15 cellular contexts compared by ENCODE assay signal in the genomic region with DNA sequence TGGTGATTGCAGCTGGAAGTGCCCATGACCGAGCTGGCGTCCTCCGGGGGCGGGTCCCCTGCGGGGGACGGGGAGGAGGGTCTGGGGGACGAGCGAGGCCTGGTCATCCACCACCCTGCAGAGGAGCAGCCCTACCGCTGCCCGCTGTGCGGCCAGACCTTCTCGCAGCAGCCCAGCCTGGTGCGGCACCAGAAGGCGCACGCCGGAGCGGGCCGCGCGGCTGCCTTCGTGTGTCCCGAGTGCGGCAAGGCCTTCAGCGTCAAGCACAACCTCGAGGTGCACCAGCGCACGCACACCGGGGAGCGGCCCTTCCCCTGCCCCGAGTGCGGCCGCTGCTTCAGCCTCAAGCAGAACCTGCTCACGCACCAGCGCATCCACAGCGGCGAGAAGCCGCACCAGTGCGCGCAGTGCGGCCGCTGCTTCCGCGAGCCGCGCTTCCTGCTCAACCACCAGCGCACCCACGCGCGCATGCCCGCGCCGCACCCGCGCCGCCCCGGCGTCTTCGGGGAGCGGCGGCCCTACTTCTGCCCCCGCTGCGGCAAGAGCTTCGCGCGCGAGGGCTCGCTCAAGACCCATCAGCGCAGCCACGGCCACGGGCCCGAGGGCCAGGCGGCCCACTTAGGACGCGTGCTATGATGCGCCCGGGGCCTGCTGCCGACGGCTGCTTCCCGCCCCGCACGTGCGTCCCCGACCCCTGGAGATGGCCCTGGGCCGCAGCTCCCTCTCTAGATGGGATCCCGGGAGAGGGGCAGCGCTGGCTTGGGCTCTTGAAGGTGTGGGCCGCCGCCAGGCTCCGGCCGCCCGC. TPM values are rescaled to one million over a fixed set of nuclear protein-coding genes. Genes with fewer than 3 reads are reported as not detected.
A peak's percentile ranks its signal among the peaks of the same experiment; 100 is the strongest.
DNase-seq lines count a peak whose midpoint lies in the region; ATAC-seq, FAIRE-seq and TF ChIP-seq lines count a peak whose summit lies in the region.
"Had no signal": no experiment of that assay in that cellular context is flagged by ENCODE, and none has a peak within 500 bp of the region (broad histone marks: within the 10 kb centered on the region; RNA-seq: fewer than 3 reads in every experiment).

No MANE protein-coding gene starts in this region.

- H3K9me3 ChIP-seq in WERI-Rb-1 (ENCODE audit: severe bottlenecking) (no peaks in the 10 kb centered on the region), HepG2 (ENCODE audit: low read length) (no peaks in the 10 kb centered on the region), suprapubic skin (no peaks in the 10 kb centered on the region)
- H3K9me3 ChIP-seq: BE2C, lower lobe of right lung had no signal

- peaks cover 47% of the 10 kb centered on the region for H3K4me1 ChIP-seq in HepG2 (ENCODE audit: insufficient read depth, low read length)
- H3K4me1 ChIP-seq in suprapubic skin = peaks cover 38% of the 10 kb centered on the region
- H3K4me1 ChIP-seq: BE2C had no signal

- no peak overlapping the region for H3K9ac ChIP-seq in HepG2 (ENCODE audit: insufficient read depth, low read depth, low read length)
- H3K9ac ChIP-seq: neural progenitor cell had no signal

- BruUV-seq in HepG2 (replicated peaks; lab: Mats Ljungman, UMichigan) = no TSS peak

- H3K4me3 ChIP-seq in H7 (ENCODE audit: insufficient read depth, low read depth, low read length) = no peak overlapping the region
- no peak overlapping the region for H3K4me3 ChIP-seq in WERI-Rb-1 (ENCODE audit: low read depth, low read length)
- H3K4me3 ChIP-seq in HepG2 (replicated peaks in 1 of 3; ENCODE audit: insufficient read depth in 1 of 3, low read depth in 2 of 3, low read length in 3 of 3) = no peak overlapping the region
- H3K4me3 ChIP-seq in suprapubic skin = no peak overlapping the region
- H3K4me3 ChIP-seq: lower lobe of right lung, neural progenitor cell had no signal

- DNase-seq in H7 (peak; percentile 69), WERI-Rb-1 (no peak), HepG2 (ENCODE audit: low spot score) (no peak), suprapubic skin (ENCODE audit: low spot score in 2 of 2) (peak; percentile 68 to 76), NCI-H1417 (lab: John Stamatoyannopoulos, UW) (no peak), GM19238 (ENCODE audit: insufficient read length, low spot score) (no peak)
- DNase-seq: BE2C, cerebellar nuclear complex, DMS79, foreskin fibroblast, lower lobe of right lung, NCI-H2081, NCI-H524 treated with DMSO at 0.1 percent for 48 hours had no signal

- H3K27ac ChIP-seq in WERI-Rb-1 (peak overlapping the region; percentile 94), HepG2 (ENCODE audit: extremely low read length, insufficient read depth, low read length) (no peak overlapping the region), suprapubic skin (no peak overlapping the region)
- H3K27ac ChIP-seq: neural progenitor cell had no signal

- 98% methylated on average over 55 of the region's 91 CpGs for WGBS in HepG2 (ENCODE audit: low lambda C conversion rate)
- WGBS in suprapubic skin = 95% methylated on average over 63 of the region's 91 CpGs

- TF ChIP-seq CTCF in WERI-Rb-1 (IDR thresholded peaks at IDR 0.05; ENCODE audit: low read depth, low read length) = no peak
- TF ChIP-seq CTCF in HepG2 (CRISPR knock-in tag; IDR thresholded peaks at IDR 0.05) = no peak
- no peak for TF ChIP-seq CTCF in suprapubic skin (IDR thresholded peaks at IDR 0.05)

- H3K36me3 ChIP-seq in H7 (replicated peaks; ENCODE audit: control insufficient read depth, insufficient read depth, low read length) (peaks cover 7% of the 10 kb centered on the region), WERI-Rb-1 (peaks cover 15% of the 10 kb centered on the region), HepG2 (replicated peaks in 1 of 2; ENCODE audit: control insufficient read depth in 1 of 2, insufficient read depth in 2 of 2, low read length in 2 of 2) (no peaks in the 10 kb centered on the region), suprapubic skin (peaks cover 23% of the 10 kb centered on the region)
- H3K36me3 ChIP-seq: BE2C, neural progenitor cell had no signal

- no peak for TF ChIP-seq POLR2A in HepG2 (IDR thresholded peaks at IDR 0.05; ENCODE audit: insufficient read depth in 1 of 2, low read depth in 2 of 2, low read length in 2 of 2)
- no peak for TF ChIP-seq POLR2A in suprapubic skin (IDR thresholded peaks at IDR 0.05)

- TF ChIP-seq EP300 in HepG2 (IDR thresholded peaks at IDR 0.05; ENCODE audit: low read depth in 2 of 2, low read length in 2 of 2) (no peak), HepG2 (CRISPR knock-in tag; IDR thresholded peaks at IDR 0.05; ENCODE audit: borderline replicate concordance) (no peak), suprapubic skin (IDR thresholded peaks at IDR 0.05) (no peak)

- CTCF ChIA-PET in HepG2 (lab: Yijun Ruan, JAX; ENCODE audit: low intra/inter-chr PET ratio, low total read pairs) = no interaction called here

- H3K79me2 ChIP-seq in HepG2 (ENCODE audit: insufficient read depth, low read length) = no peaks in the 10 kb centered on the region

- no peak overlapping the region for H2AFZ ChIP-seq in HepG2 (ENCODE audit: low read length)
- H2AFZ ChIP-seq: neural progenitor cell had no signal

- H4K20me1 ChIP-seq in HepG2 (ENCODE audit: insufficient read depth, low read length) = no peaks in the 10 kb centered on the region

- no peak for ATAC-seq in HepG2
- ATAC-seq in HG03108 (IDR thresholded peaks at IDR 0.05; ENCODE audit: unreplicated experiment) = no peak
- ATAC-seq: lower lobe of right lung had no signal

- in situ Hi-C loops in HepG2 (cut with HindIII; ENCODE audit: extremely low pct_ligation_motif_present, low pct_unique_long_range_greater_than_20kb) = no loop called here

- no peak for TF ChIP-seq RAD21 in HepG2 (CRISPR knock-in tag; IDR thresholded peaks at IDR 0.05)

- FAIRE-seq in HepG2 (lab: Jason Lieb, UNC) = no peak

- intact Hi-C loops in HepG2 (cut with micrococcal nuclease; ENCODE audit: unreplicated experiment) = loop anchor here (2.0 kb wide), 1 partner anchor 13 kb away; no protein-coding TSS in a partner anchor

- POLR2A ChIA-PET in HepG2 (lab: Yijun Ruan, JAX) = interaction anchor here (1.0 to 8.8 kb wide), 10 partner anchors 7 to 680 kb away, joined by 3 to 181 read pairs (median 17); a partner anchor contains a TSS

- no peak overlapping the region for H3K4me2 ChIP-seq in HepG2 (ENCODE audit: low read depth, low read length)
- H3K4me2 ChIP-seq: neural progenitor cell had no signal

- H3K27me3 ChIP-seq in H7 (ENCODE audit: control insufficient read depth, insufficient read depth, low read length) = no peaks in the 10 kb centered on the region
- H3K27me3 ChIP-seq in WERI-Rb-1 (ENCODE audit: insufficient read depth, low read depth, severe bottlenecking) = no peaks in the 10 kb centered on the region
- no peaks in the 10 kb centered on the region for H3K27me3 ChIP-seq in HepG2 (ENCODE audit: control insufficient read depth in 1 of 2, insufficient read depth in 2 of 2, low read length in 2 of 2)
- no peaks in the 10 kb centered on the region for H3K27me3 ChIP-seq in suprapubic skin
- H3K27me3 ChIP-seq: BE2C, neural progenitor cell had no signal

RNA-seq across cellular contexts. Expression of a gene that starts 28.7 kb away (rescaled TPM):
- 44.2 and 56.7 TPM in 2 replicates for total RNA-seq in H7 (2014; rRNA removed; shearing (Covaris generic))
- 3.1 and 4.5 TPM in 2 replicates for total RNA-seq in HepG2 (2016; rRNA removed; fragmentation: Illumina TruSeq; extraction: Trizol)
- total RNA-seq in HepG2 (2016; cell fraction: cytosol; rRNA removed; fragmentation: Illumina TruSeq; extraction: Trizol; ENCODE audit: low read depth) = 0.71 TPM in 2 replicates
- 3.6 and 3.8 TPM in 2 replicates for total RNA-seq in HepG2 (2016; cell fraction: insoluble cytoplasmic fraction; rRNA removed; fragmentation: Illumina TruSeq; extraction: Trizol)
- 1.9 and 2.5 TPM in 2 replicates for total RNA-seq in HepG2 (2016; cell fraction: membrane; rRNA removed; fragmentation: Illumina TruSeq; extraction: Trizol)
- 1.8 and 3.2 TPM in 2 replicates for total RNA-seq in HepG2 (2016; cell fraction: nucleus; rRNA removed; fragmentation: Illumina TruSeq; extraction: Trizol)
- polyA plus RNA-seq in HepG2 (2011; rRNA removed) = 3.2 and 3.8 TPM in 2 replicates
- polyA plus RNA-seq in HepG2 (2011; cell fraction: cytosol; rRNA removed) = 2.6 and 4.5 TPM in 2 replicates
- polyA plus RNA-seq in HepG2 (2011; cell fraction: nucleus; rRNA removed) = 5.8 and 5.9 TPM in 2 replicates
- polyA plus RNA-seq in HepG2 (2012) = 2.1 and 3.1 TPM in 2 replicates
- 0.67 and 0.68 TPM in 2 replicates for polyA plus RNA-seq in HepG2 (2016; cell fraction: cytosol; fragmentation: Illumina TruSeq; extraction: Trizol; ENCODE audit: low read depth)
- polyA plus RNA-seq in HepG2 (2016; cell fraction: insoluble cytoplasmic fraction; fragmentation: Illumina TruSeq; extraction: Trizol; ENCODE audit: low read depth) = 3.7 and 4.2 TPM in 2 replicates
- 1.2 and 1.8 TPM in 2 replicates for polyA plus RNA-seq in HepG2 (2016; cell fraction: membrane; fragmentation: Illumina TruSeq; extraction: Trizol; ENCODE audit: low read depth)
- 5.2 and 9.1 TPM in 2 replicates for polyA plus RNA-seq in HepG2 (2016; cell fraction: nucleus; fragmentation: Illumina TruSeq; extraction: Trizol; ENCODE audit: insufficient read depth, low read depth)
- 0.37 and 3.7 TPM in 2 replicates for polyA minus RNA-seq in HepG2 (2011; rRNA and poly(A)+ RNA removed; ENCODE audit: low replicate concordance)
- polyA minus RNA-seq in HepG2 (2011; cell fraction: cytosol; rRNA and poly(A)+ RNA removed) = 2.5 and 3.9 TPM in 2 replicates
- 1.8 and 2.4 TPM in 2 replicates for polyA minus RNA-seq in HepG2 (2011; cell fraction: nucleus; rRNA and poly(A)+ RNA removed)
- total RNA-seq in suprapubic skin = 1 to 10 TPM; 1.6 to 3.9 (median 2.6) TPM

RNA-seq across cellular contexts. Expression of a gene that starts 39.2 kb away (rescaled TPM):
- 149 and 155 TPM in 2 replicates for total RNA-seq in H7 (2014; rRNA removed; shearing (Covaris generic))
- total RNA-seq in HepG2 (2016; rRNA removed; fragmentation: Illumina TruSeq; extraction: Trizol) (86.4 and 108 TPM in 2 replicates), suprapubic skin (10 to 100 TPM; 56.1 to 75.5 (median 73.7) TPM)
- 34.3 and 36.1 TPM in 2 replicates for total RNA-seq in HepG2 (2016; cell fraction: cytosol; rRNA removed; fragmentation: Illumina TruSeq; extraction: Trizol; ENCODE audit: low read depth)
- 77.5 and 106 TPM in 2 replicates for total RNA-seq in HepG2 (2016; cell fraction: insoluble cytoplasmic fraction; rRNA removed; fragmentation: Illumina TruSeq; extraction: Trizol)
- total RNA-seq in HepG2 (2016; cell fraction: membrane; rRNA removed; fragmentation: Illumina TruSeq; extraction: Trizol) = 112 and 119 TPM in 2 replicates
- total RNA-seq in HepG2 (2016; cell fraction: nucleus; rRNA removed; fragmentation: Illumina TruSeq; extraction: Trizol) = 81.1 and 91.5 TPM in 2 replicates
- 69.9 and 87.9 TPM in 2 replicates for polyA plus RNA-seq in HepG2 (2011; rRNA removed)
- polyA plus RNA-seq in HepG2 (2011; cell fraction: cytosol; rRNA removed) = 58.9 and 82.1 TPM in 2 replicates
- polyA plus RNA-seq in HepG2 (2011; cell fraction: nucleus; rRNA removed) = 189 and 195 TPM in 2 replicates
- 52.5 and 64.7 TPM in 2 replicates for polyA plus RNA-seq in HepG2 (2012)
- 22.0 and 24.7 TPM in 2 replicates for polyA plus RNA-seq in HepG2 (2016; cell fraction: cytosol; fragmentation: Illumina TruSeq; extraction: Trizol; ENCODE audit: low read depth)
- 82.2 and 105 TPM in 2 replicates for polyA plus RNA-seq in HepG2 (2016; cell fraction: insoluble cytoplasmic fraction; fragmentation: Illumina TruSeq; extraction: Trizol; ENCODE audit: low read depth)
- polyA plus RNA-seq in HepG2 (2016; cell fraction: membrane; fragmentation: Illumina TruSeq; extraction: Trizol; ENCODE audit: low read depth) = 77.8 and 77.9 TPM in 2 replicates
- 138 and 155 TPM in 2 replicates for polyA plus RNA-seq in HepG2 (2016; cell fraction: nucleus; fragmentation: Illumina TruSeq; extraction: Trizol; ENCODE audit: insufficient read depth, low read depth)
- polyA minus RNA-seq in HepG2 (2011; rRNA and poly(A)+ RNA removed; ENCODE audit: low replicate concordance) = 81.7 and 98.0 TPM in 2 replicates
- polyA minus RNA-seq in HepG2 (2011; cell fraction: cytosol; rRNA and poly(A)+ RNA removed) = 35.3 and 35.6 TPM in 2 replicates
- polyA minus RNA-seq in HepG2 (2011; cell fraction: nucleus; rRNA and poly(A)+ RNA removed) = 50.5 and 54.6 TPM in 2 replicates

RNA-seq across cellular contexts. Expression of a gene that starts 42.6 kb away (rescaled TPM):
- not detected in 2 replicates for total RNA-seq in H7 (2014; rRNA removed; shearing (Covaris generic))
- total RNA-seq in HepG2 (2016; rRNA removed; fragmentation: Illumina TruSeq; extraction: Trizol) (not detected in 2 replicates), suprapubic skin (1 to 10 TPM; 1.5 to 5.6 (median 3.2) TPM)
- not detected in 2 replicates for total RNA-seq in HepG2 (2016; cell fraction: cytosol; rRNA removed; fragmentation: Illumina TruSeq; extraction: Trizol; ENCODE audit: low read depth)
- not detected in 2 replicates for total RNA-seq in HepG2 (2016; cell fraction: insoluble cytoplasmic fraction; rRNA removed; fragmentation: Illumina TruSeq; extraction: Trizol)
- not detected in 2 replicates for total RNA-seq in HepG2 (2016; cell fraction: membrane; rRNA removed; fragmentation: Illumina TruSeq; extraction: Trizol)
- total RNA-seq in HepG2 (2016; cell fraction: nucleus; rRNA removed; fragmentation: Illumina TruSeq; extraction: Trizol) = not detected in 2 replicates
- not detected in 2 replicates for polyA plus RNA-seq in HepG2 (2011; rRNA removed)
- polyA plus RNA-seq in HepG2 (2011; cell fraction: cytosol; rRNA removed) = not detected in 2 replicates
- polyA plus RNA-seq in HepG2 (2011; cell fraction: nucleus; rRNA removed) = not detected in 2 replicates
- not detected in 2 replicates for polyA plus RNA-seq in HepG2 (2012)
- polyA plus RNA-seq in HepG2 (2016; cell fraction: cytosol; fragmentation: Illumina TruSeq; extraction: Trizol; ENCODE audit: low read depth) = not detected in 2 replicates
- polyA plus RNA-seq in HepG2 (2016; cell fraction: insoluble cytoplasmic fraction; fragmentation: Illumina TruSeq; extraction: Trizol; ENCODE audit: low read depth) = not detected in 2 replicates
- not detected in 2 replicates for polyA plus RNA-seq in HepG2 (2016; cell fraction: membrane; fragmentation: Illumina TruSeq; extraction: Trizol; ENCODE audit: low read depth)
- polyA plus RNA-seq in HepG2 (2016; cell fraction: nucleus; fragmentation: Illumina TruSeq; extraction: Trizol; ENCODE audit: insufficient read depth, low read depth) = not detected in 2 replicates
- polyA minus RNA-seq in HepG2 (2011; rRNA and poly(A)+ RNA removed; ENCODE audit: low replicate concordance) = not detected in 2 replicates
- not detected in 2 replicates for polyA minus RNA-seq in HepG2 (2011; cell fraction: cytosol; rRNA and poly(A)+ RNA removed)
- polyA minus RNA-seq in HepG2 (2011; cell fraction: nucleus; rRNA and poly(A)+ RNA removed) = not detected in 2 replicates

Comparison
In these comparisons a context has a peak if more than half of its experiments do, and no peak if none do; other contexts are left out.
1. DNase-seq: peak in H7 (single experiment) and suprapubic skin (2 of 2); none in WERI-Rb-1 (single experiment), HepG2 (single experiment), NCI-H1417 (0 of 3) and GM19238 (single experiment).